1 cellular context compared by ENCODE assay signal in the genomic region with DNA sequence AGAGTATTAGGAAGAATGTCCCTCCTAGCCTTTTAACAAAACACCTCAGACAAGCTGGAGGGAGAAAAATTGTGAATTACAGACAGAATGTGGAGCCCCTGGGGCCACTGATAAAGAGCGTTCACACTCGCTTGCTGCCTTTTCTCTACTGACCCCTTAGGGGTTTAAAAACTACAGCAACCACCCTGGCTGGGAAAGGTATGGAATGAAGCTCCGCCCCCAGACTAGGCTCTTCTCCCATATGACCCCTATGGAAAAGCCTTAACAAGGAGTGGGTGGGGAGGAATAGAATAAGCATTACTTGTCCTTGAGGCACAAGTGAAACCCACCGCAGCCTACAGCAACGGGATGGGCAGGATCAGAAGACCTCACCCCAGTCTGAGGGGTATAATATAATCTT.
TF ChIP-seq lines count a peak whose summit lies in the region.

No MANE protein-coding gene starts in this region.

TF ChIP-seq in K562, 482 proteins besides CTCF, POLR2A, EP300 and RAD21 (continued from another document):
- no peak for TF ChIP-seq HMG20A (CRISPR knock-in tag; conservative IDR thresholded peaks at IDR 0.05)
- no peak for TF ChIP-seq SLC30A9 (CRISPR knock-in tag; IDR thresholded peaks at IDR 0.05)
- TF ChIP-seq, protein P1, sequence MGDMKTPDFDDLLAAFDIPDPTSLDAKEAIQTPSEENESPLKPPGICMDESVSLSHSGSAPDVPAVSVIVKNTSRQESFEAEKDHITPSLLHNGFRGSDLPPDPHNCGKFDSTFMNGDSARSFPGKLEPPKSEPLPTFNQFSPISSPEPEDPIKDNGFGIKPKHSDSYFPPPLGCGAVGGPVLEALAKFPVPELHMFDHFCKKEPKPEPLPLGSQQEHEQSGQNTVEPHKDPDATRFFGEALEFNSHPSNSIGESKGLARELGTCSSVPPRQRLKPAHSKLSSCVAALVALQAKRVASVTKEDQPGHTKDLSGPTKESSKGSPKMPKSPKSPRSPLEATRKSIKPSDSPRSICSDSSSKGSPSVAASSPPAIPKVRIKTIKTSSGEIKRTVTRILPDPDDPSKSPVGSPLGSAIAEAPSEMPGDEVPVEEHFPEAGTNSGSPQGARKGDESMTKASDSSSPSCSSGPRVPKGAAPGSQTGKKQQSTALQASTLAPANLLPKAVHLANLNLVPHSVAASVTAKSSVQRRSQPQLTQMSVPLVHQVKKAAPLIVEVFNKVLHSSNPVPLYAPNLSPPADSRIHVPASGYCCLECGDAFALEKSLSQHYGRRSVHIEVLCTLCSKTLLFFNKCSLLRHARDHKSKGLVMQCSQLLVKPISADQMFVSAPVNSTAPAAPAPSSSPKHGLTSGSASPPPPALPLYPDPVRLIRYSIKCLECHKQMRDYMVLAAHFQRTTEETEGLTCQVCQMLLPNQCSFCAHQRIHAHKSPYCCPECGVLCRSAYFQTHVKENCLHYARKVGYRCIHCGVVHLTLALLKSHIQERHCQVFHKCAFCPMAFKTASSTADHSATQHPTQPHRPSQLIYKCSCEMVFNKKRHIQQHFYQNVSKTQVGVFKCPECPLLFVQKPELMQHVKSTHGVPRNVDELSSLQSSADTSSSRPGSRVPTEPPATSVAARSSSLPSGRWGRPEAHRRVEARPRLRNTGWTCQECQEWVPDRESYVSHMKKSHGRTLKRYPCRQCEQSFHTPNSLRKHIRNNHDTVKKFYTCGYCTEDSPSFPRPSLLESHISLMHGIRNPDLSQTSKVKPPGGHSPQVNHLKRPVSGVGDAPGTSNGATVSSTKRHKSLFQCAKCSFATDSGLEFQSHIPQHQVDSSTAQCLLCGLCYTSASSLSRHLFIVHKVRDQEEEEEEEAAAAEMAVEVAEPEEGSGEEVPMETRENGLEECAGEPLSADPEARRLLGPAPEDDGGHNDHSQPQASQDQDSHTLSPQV (IDR thresholded peaks at IDR 0.05): no peak
- no peak for TF ChIP-seq ZNF699 (CRISPR knock-in tag; IDR thresholded peaks at IDR 0.05; ENCODE audit: insufficient replicate concordance)
- no peak for TF ChIP-seq ZNF3 (CRISPR knock-in tag; IDR thresholded peaks at IDR 0.05)
- no peak for TF ChIP-seq KAT7 (CRISPR knock-in tag; IDR thresholded peaks at IDR 0.05; ENCODE audit: borderline replicate concordance)
- TF ChIP-seq ZNF263 (CRISPR knock-in tag; IDR thresholded peaks at IDR 0.05; ENCODE audit: borderline replicate concordance): no peak
- TF ChIP-seq MXI1 (IDR thresholded peaks at IDR 0.05; ENCODE audit: low read depth, low read length): no peak
- TF ChIP-seq, protein P2, sequence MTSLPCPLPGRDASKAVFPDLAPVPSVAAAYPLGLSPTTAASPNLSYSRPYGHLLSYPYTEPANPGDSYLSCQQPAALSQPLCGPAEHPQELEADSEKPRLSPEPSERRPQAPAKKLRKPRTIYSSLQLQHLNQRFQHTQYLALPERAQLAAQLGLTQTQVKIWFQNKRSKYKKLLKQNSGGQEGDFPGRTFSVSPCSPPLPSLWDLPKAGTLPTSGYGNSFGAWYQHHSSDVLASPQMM (CRISPR knock-in tag; IDR thresholded peaks at IDR 0.05): no peak
- no peak for TF ChIP-seq GABPA (tag; conservative IDR thresholded peaks at IDR 0.05; ENCODE audit: low read depth)
- no peak for TF ChIP-seq DIDO1 (tag; IDR thresholded peaks at IDR 0.05; ENCODE audit: low read depth)
